ENCODE assay signal across 31 cellular contexts in genomic region chr12:15179672-15180071, GRCh38. TPM values are rescaled to one million over a fixed set of nuclear protein-coding genes. Genes with fewer than 3 reads are reported as not detected.
DNase-seq lines count a peak whose midpoint lies in the region; ATAC-seq and TF ChIP-seq lines count a peak whose summit lies in the region.
"Had no signal": no experiment of that assay in that cellular context is flagged by ENCODE, and none has a peak within 500 bp of the region (broad histone marks: within the 10 kb centered on the region; RNA-seq: fewer than 3 reads in every experiment).

No MANE protein-coding gene starts in this region.

- H3K4me1 ChIP-seq in muscle layer of colon (ENCODE audit: insufficient read depth, low read length) = peaks cover 55% of the 10 kb centered on the region
- H3K4me1 ChIP-seq in subcutaneous abdominal adipose tissue (ENCODE audit: control insufficient read depth in 5 of 5, insufficient read depth in 5 of 5, low read length in 5 of 5) = peaks cover 0 to 46% (median 21%) of the 10 kb centered on the region in 5 donors
- H3K4me1 ChIP-seq: neural progenitor cell had no signal

- peaks cover 9 to 25% of the 10 kb centered on the region in 2 donors for H3K27me3 Mint-ChIP-seq in natural killer cell (ENCODE audit: low read depth in 2 of 2)

- TF ChIP-seq POLR2A in lower leg skin (IDR thresholded peaks at IDR 0.05) = no peak

- H3K27ac ChIP-seq in muscle layer of colon (ENCODE audit: low read depth, low read length) = peak overlapping the region; percentile 63
- H3K27ac ChIP-seq in subcutaneous abdominal adipose tissue (ENCODE audit: low read depth, low read length) = peak overlapping the region; percentile 76
- H3K27ac ChIP-seq: epithelial cell of prostate, neural progenitor cell, WERI-Rb-1 had no signal

- peak; percentile 62 for DNase-seq in SK-MEL-5 (ENCODE audit: low read depth, low spot score)
- peak; percentile 90 for DNase-seq in foreskin melanocyte
- DNase-seq in lower leg skin (ENCODE audit: low spot score in 2 of 2) = no peak
- no peak for DNase-seq in kidney tubule cell (ENCODE audit: low spot score)
- DNase-seq in activated CD4-positive, alpha-beta T cell treated with anti-CD3 and anti-CD28 coated beads, Interleukin-2, amount 50 U/mL, for 4 hours = no peak
- no peak for DNase-seq in natural killer cell
- DNase-seq: activated CD4-positive, alpha-beta T cell treated with anti-CD3 and anti-CD28 coated beads for 4 hours; activated effector memory CD4-positive, alpha-beta T cell treated with Interleukin-2 at 50 U/mL for 16 hours; activated T-cell treated with anti-CD3 and anti-CD28 coated beads for 4 hours; amygdala; effector CD8-positive, alpha-beta T cell; H9; MM.1S; NCI-H1105 treated with DMSO at 0.1 percent for 48 hours; NCI-H2029 treated with DMSO at 0.1 percent for 48 hours; NCI-H526 treated with DMSO at 0.1 percent for 48 hours; SIG-M5; stimulated activated CD4-positive, alpha-beta T cell treated with anti-CD3 and anti-CD28 coated beads, Interleukin-12 subunit alpha, Interleukin-12 subunit beta, amount 100 ng/mL, for 4 hours; stimulated activated CD4-positive, alpha-beta T cell treated with anti-CD3 and anti-CD28 coated beads, Interleukin-2, amount 100 ng/mL, for 48 hours; trophoblast cell; WERI-Rb-1 had no signal

- ATAC-seq in natural killer cell = no peak
- ATAC-seq: activated naive CD4-positive, alpha-beta T cell treated with anti-CD3 and anti-CD28 coated beads, Interleukin-2, amount 50 U/mL, for 72 hours; K562 had no signal

- in situ Hi-C loops in SK-MEL-5 (cut with HindIII; ENCODE audit: low pct_unique_long_range_greater_than_20kb, low sequenced_read_pairs) = no loop called here

- H3K4me1 Mint-ChIP-seq in natural killer cell = no peaks in the 10 kb centered on the region

- no peak overlapping the region for H3K27ac Mint-ChIP-seq in natural killer cell
- H3K27ac Mint-ChIP-seq: activated naive CD4-positive, alpha-beta T cell treated with anti-CD3 and anti-CD28 coated beads, Interleukin-2, amount 50 U/mL, for 72 hours; H9 had no signal

- H3K9ac ChIP-seq in muscle layer of colon (ENCODE audit: low read length) (no peak overlapping the region), subcutaneous abdominal adipose tissue (ENCODE audit: low read length in 5 of 5) (no peak overlapping the region)
- H3K9ac ChIP-seq: neural progenitor cell had no signal

- H3K9me3 ChIP-seq in muscle layer of colon (ENCODE audit: low read length) (no peaks in the 10 kb centered on the region), subcutaneous abdominal adipose tissue (ENCODE audit: control insufficient read depth in 5 of 5, low read length in 5 of 5) (no peaks in the 10 kb centered on the region)

- H3K36me3 ChIP-seq in muscle layer of colon (ENCODE audit: insufficient read depth, low read length) (no peaks in the 10 kb centered on the region), subcutaneous abdominal adipose tissue (ENCODE audit: control insufficient read depth in 5 of 5, insufficient read depth in 5 of 5, low read length in 5 of 5) (no peaks in the 10 kb centered on the region)
- H3K36me3 ChIP-seq: neural progenitor cell, WERI-Rb-1 had no signal

- H3K27me3 ChIP-seq in muscle layer of colon (ENCODE audit: control insufficient read depth in 1 of 2, insufficient read depth in 2 of 2, low read length in 2 of 2) (no peaks in the 10 kb centered on the region), subcutaneous abdominal adipose tissue (ENCODE audit: control insufficient read depth in 5 of 5, insufficient read depth in 4 of 5, low read length in 5 of 5) (no peaks in the 10 kb centered on the region)
- H3K27me3 ChIP-seq: neural progenitor cell had no signal

- H3K36me3 Mint-ChIP-seq in natural killer cell = no peaks in the 10 kb centered on the region
- H3K36me3 Mint-ChIP-seq: activated naive CD4-positive, alpha-beta T cell treated with anti-CD3 and anti-CD28 coated beads, Interleukin-2, amount 50 U/mL, for 72 hours; neural progenitor cell had no signal

- TF ChIP-seq CTCF in lower leg skin (IDR thresholded peaks at IDR 0.05) (no peak), natural killer cell (IDR thresholded peaks at IDR 0.05) (no peak)

- H3K4me3 Mint-ChIP-seq in natural killer cell = no peak overlapping the region
- H3K4me3 Mint-ChIP-seq: H9, neural progenitor cell had no signal

- WGBS in lower leg skin, 2 donors = 70 to 72% methylated on average over 2 of the region's 2 CpGs

- H3K9me3 Mint-ChIP-seq in natural killer cell = no peaks in the 10 kb centered on the region
- H3K9me3 Mint-ChIP-seq: activated naive CD4-positive, alpha-beta T cell treated with anti-CD3 and anti-CD28 coated beads, Interleukin-2, amount 50 U/mL, for 72 hours; H9; neural progenitor cell had no signal

- intact Hi-C loops in lower leg skin (cut with DNase I; ENCODE audit: low total_unique reads) = no loop called here
- intact Hi-C loops in natural killer cell (cut with micrococcal nuclease) = no loop called here

- H3K4me3 ChIP-seq in muscle layer of colon (ENCODE audit: low read depth in 1 of 2, low read length in 2 of 2) = no peak overlapping the region
- H3K4me3 ChIP-seq in subcutaneous abdominal adipose tissue (ENCODE audit: low read depth in 1 of 5, low read length in 5 of 5) = no peak overlapping the region
- H3K4me3 ChIP-seq in lower leg skin (ENCODE audit: low read depth, poor library complexity, severe bottlenecking) = no peak overlapping the region
- H3K4me3 ChIP-seq: coronary artery, K562, neural progenitor cell had no signal

RNA-seq across cellular contexts. Expression of gene RERG, which starts 41.5 kb away (rescaled TPM):
- total RNA-seq in SK-MEL-5 (2014; rRNA removed; shearing (Covaris generic)) = 0.37 and 0.61 TPM in 2 replicates
- 0.71 and 0.91 TPM in 2 replicates for polyA plus RNA-seq in SK-MEL-5 (2015; cell fraction: cytosol; rRNA removed)
- polyA plus RNA-seq in SK-MEL-5 (2015; cell fraction: nucleus; rRNA removed) = 1.4 TPM in 1 of 2 replicates, not detected in the other
- total RNA-seq in lower leg skin (10 to 100 TPM in 2 of 4 donors, 1 to 10 TPM in 2; 2.9 to 16.5 (median 11.4) TPM), natural killer cell (not detected)
- total RNA-seq: activated naive CD4-positive, alpha-beta T cell treated with anti-CD3 and anti-CD28 coated beads, Interleukin-2, amount 50 U/mL, for 72 hours; H9; lung microvascular endothelial cell had no signal
- polyA plus RNA-seq: BJ, keratinocyte had no signal

Comparison
In these comparisons a context has a peak if more than half of its experiments do, and no peak if none do; other contexts are left out.
1. DNase-seq: peak in SK-MEL-5 (single experiment) and foreskin melanocyte (single experiment); none in lower leg skin (0 of 2), kidney tubule cell (single experiment), activated CD4-positive, alpha-beta T cell treated with anti-CD3 and anti-CD28 coated beads, Interleukin-2, amount 50 U/mL, for 4 hours (0 of 2) and natural killer cell (single experiment).